In the genomic region with DNA sequence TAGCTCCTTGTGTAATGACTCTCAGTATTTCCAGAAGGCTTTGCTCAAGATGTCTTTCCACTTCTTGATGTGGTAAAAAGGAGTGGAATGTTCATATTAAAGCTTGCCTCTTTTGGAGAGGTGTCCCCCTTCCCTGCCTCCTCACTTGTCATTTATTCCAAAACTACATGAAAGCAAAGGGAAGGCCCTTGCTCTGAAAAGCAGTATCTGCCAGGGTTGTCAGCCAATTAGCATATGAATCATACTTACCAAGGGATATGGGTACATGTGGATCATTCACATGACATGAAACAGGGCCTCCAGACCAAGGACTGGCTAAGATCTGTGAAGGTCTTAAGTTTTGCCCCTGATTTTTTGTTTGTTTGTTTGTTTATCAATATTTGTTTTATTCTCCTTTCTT, we compare ENCODE assay signal across 1 cellular context.
TF ChIP-seq lines count a peak whose summit lies in the region.

No MANE protein-coding gene starts in this region.

TF ChIP-seq in GM23338, 12 proteins besides CTCF, POLR2A, EP300 and RAD21 (continued from another document):
- TF ChIP-seq ZNF331 (CRISPR knock-in tag; IDR thresholded peaks at IDR 0.05; ENCODE audit: low read depth) (no peak), CREB1 (CRISPR knock-in tag; IDR thresholded peaks at IDR 0.05; ENCODE audit: low read depth) (no peak), ZNF114 (CRISPR knock-in tag; IDR thresholded peaks at IDR 0.05) (no peak), REST (IDR thresholded peaks at IDR 0.05; ENCODE audit: unreplicated experiment) (no peak)
TF ChIP-seq in GM23338: peak in this region for 0.
